9 cellular contexts compared by ENCODE assay signal in the genomic region with DNA sequence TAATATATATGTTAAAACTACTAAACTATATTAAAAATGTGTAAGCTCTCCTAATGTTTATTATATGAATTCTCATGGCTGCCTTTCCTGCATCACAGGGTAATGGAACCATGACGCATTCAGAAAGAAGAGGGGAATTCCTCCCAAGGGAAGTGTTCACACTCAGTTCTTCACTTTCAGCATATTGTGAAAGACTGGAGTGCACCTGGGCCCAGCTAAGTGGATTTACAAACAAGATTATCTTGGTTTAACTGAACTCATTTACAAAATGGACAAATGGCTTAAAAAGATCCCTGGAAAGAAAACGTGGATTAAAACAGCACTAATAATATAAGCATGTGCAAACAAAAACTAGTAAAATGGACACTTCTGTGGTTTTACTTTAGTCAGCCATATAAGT.
DNase-seq lines count a peak whose midpoint lies in the region; ATAC-seq and TF ChIP-seq lines count a peak whose summit lies in the region.
"Had no signal": no experiment of that assay in that cellular context is flagged by ENCODE, and none has a peak within 500 bp of the region (broad histone marks: within the 10 kb centered on the region; RNA-seq: fewer than 3 reads in every experiment).

No MANE protein-coding gene starts in this region.

- POLR2A ChIA-PET in naive thymus-derived CD8-positive, alpha-beta T cell (lab: Charles Lee) = no interaction called here

- H3K9me3 Mint-ChIP-seq in activated T-helper 1 cell treated with anti-CD3 and anti-CD28 coated beads, Interleukin-12 subunit alpha, Interleukin-12 subunit beta, Interleukin-2, Interleukin-4 antibody, amounts not matched to agents 30 ng/mL and 10 ng/mL and 1 ng/mL, durations not matched to agents 14 hours and 24 hours and 36 hours = no peaks in the 10 kb centered on the region
- no peaks in the 10 kb centered on the region for H3K9me3 Mint-ChIP-seq in naive thymus-derived CD8-positive, alpha-beta T cell

- no peak for TF ChIP-seq POLR2A in spleen (IDR thresholded peaks at IDR 0.05)

- no peaks in the 10 kb centered on the region for H3K36me3 ChIP-seq in spleen
- H3K36me3 ChIP-seq in H7 (replicated peaks; ENCODE audit: control insufficient read depth, insufficient read depth, low read length) = no peaks in the 10 kb centered on the region

- no peaks in the 10 kb centered on the region for H3K27me3 Mint-ChIP-seq in activated T-helper 1 cell treated with anti-CD3 and anti-CD28 coated beads, Interleukin-12 subunit alpha, Interleukin-12 subunit beta, Interleukin-2, Interleukin-4 antibody, amounts not matched to agents 30 ng/mL and 10 ng/mL and 1 ng/mL, durations not matched to agents 14 hours and 24 hours and 36 hours (ENCODE audit: insufficient read depth)
- peaks cover 0 to 8% (median 4%) of the 10 kb centered on the region in 5 donors for H3K27me3 Mint-ChIP-seq in naive thymus-derived CD8-positive, alpha-beta T cell

- H3K4me1 ChIP-seq in spleen = no peaks in the 10 kb centered on the region

- H3K4me3 ChIP-seq in fibroblast of villous mesenchyme (ENCODE audit: low read depth, low read length) (no peak overlapping the region), spleen (no peak overlapping the region), H7 (ENCODE audit: insufficient read depth, low read depth, low read length) (no peak overlapping the region)

- no peak overlapping the region for H3K4me3 Mint-ChIP-seq in activated T-helper 1 cell treated with anti-CD3 and anti-CD28 coated beads, Interleukin-12 subunit alpha, Interleukin-12 subunit beta, Interleukin-2, Interleukin-4 antibody, amounts not matched to agents 30 ng/mL and 10 ng/mL and 1 ng/mL, durations not matched to agents 14 hours and 24 hours and 36 hours
- H3K4me3 Mint-ChIP-seq in naive thymus-derived CD8-positive, alpha-beta T cell = no peak overlapping the region

- no peaks in the 10 kb centered on the region for H3K9me3 ChIP-seq in spleen

- DNase-seq in Daoy (ENCODE audit: low read depth) (peak; percentile 85), NCI-H1092 (lab: John Stamatoyannopoulos, UW) (peak; percentile 24), fibroblast of villous mesenchyme (ENCODE audit: low read depth) (peak; percentile 78), spleen (no peak), H7 (no peak)
- no peak for DNase-seq in activated T-helper 1 cell treated with anti-CD3 and anti-CD28 coated beads, Interleukin-12 subunit alpha, Interleukin-12 subunit beta, Interleukin-2, Interleukin-4 antibody, amounts not matched to agents 30 ng/mL and 10 ng/mL and 1 ng/mL, durations not matched to agents 14 hours and 24 hours and 36 hours (ENCODE audit: low spot score)
- no peak for DNase-seq in naive thymus-derived CD8-positive, alpha-beta T cell
- DNase-seq: MV-4-11 had no signal

- no peak overlapping the region for H3K27ac ChIP-seq in spleen

- ATAC-seq in GM21528 (IDR thresholded peaks at IDR 0.05; ENCODE audit: low FRiP score, unreplicated experiment) = peak; percentile 76
- no peak for ATAC-seq in naive thymus-derived CD8-positive, alpha-beta T cell

- TF ChIP-seq CTCF in fibroblast of villous mesenchyme (IDR thresholded peaks at IDR 0.05; ENCODE audit: insufficient read depth, low read depth, low read length) (no peak), spleen (IDR thresholded peaks at IDR 0.05 in 8 of 11, conservative IDR thresholded peaks at IDR 0.05 in 3 of 11) (no peak)

- H3K4me1 Mint-ChIP-seq in activated T-helper 1 cell treated with anti-CD3 and anti-CD28 coated beads, Interleukin-12 subunit alpha, Interleukin-12 subunit beta, Interleukin-2, Interleukin-4 antibody, amounts not matched to agents 30 ng/mL and 10 ng/mL and 1 ng/mL, durations not matched to agents 14 hours and 24 hours and 36 hours (ENCODE audit: low read depth) = no peaks in the 10 kb centered on the region
- no peaks in the 10 kb centered on the region for H3K4me1 Mint-ChIP-seq in naive thymus-derived CD8-positive, alpha-beta T cell

- WGBS in spleen, 5 donors = 56 to 68% (median 63%) methylated on average over 2 of the region's 2 CpGs

- no peaks in the 10 kb centered on the region for H3K36me3 Mint-ChIP-seq in activated T-helper 1 cell treated with anti-CD3 and anti-CD28 coated beads, Interleukin-12 subunit alpha, Interleukin-12 subunit beta, Interleukin-2, Interleukin-4 antibody, amounts not matched to agents 30 ng/mL and 10 ng/mL and 1 ng/mL, durations not matched to agents 14 hours and 24 hours and 36 hours (ENCODE audit: low read depth)
- H3K36me3 Mint-ChIP-seq in naive thymus-derived CD8-positive, alpha-beta T cell = no peaks in the 10 kb centered on the region

- intact Hi-C loops in spleen (cut with DNase I; ENCODE audit: low total_unique reads) = no loop called here
- intact Hi-C loops in activated T-helper 1 cell treated with anti-CD3 and anti-CD28 coated beads, Interleukin-12 subunit alpha, Interleukin-12 subunit beta, Interleukin-2, Interleukin-4 antibody, amounts not matched to agents 30 ng/mL and 10 ng/mL and 1 ng/mL, durations not matched to agents 14 hours and 24 hours and 36 hours (cut with micrococcal nuclease) = no loop called here

- H3K27me3 ChIP-seq in spleen (replicated peaks in 1 of 7) (no peaks in the 10 kb centered on the region), H7 (ENCODE audit: control insufficient read depth, insufficient read depth, low read length) (no peaks in the 10 kb centered on the region)

- H3K27ac Mint-ChIP-seq in activated T-helper 1 cell treated with anti-CD3 and anti-CD28 coated beads, Interleukin-12 subunit alpha, Interleukin-12 subunit beta, Interleukin-2, Interleukin-4 antibody, amounts not matched to agents 30 ng/mL and 10 ng/mL and 1 ng/mL, durations not matched to agents 14 hours and 24 hours and 36 hours = no peak overlapping the region
- H3K27ac Mint-ChIP-seq in naive thymus-derived CD8-positive, alpha-beta T cell = no peak overlapping the region

Comparison
In these comparisons a context has a peak if more than half of its experiments do, and no peak if none do; other contexts are left out.
1. DNase-seq: peak in Daoy (single experiment), NCI-H1092 (single experiment) and fibroblast of villous mesenchyme (single experiment); none in spleen (single experiment), activated T-helper 1 cell treated with anti-CD3 and anti-CD28 coated beads, Interleukin-12 subunit alpha, Interleukin-12 subunit beta, Interleukin-2, Interleukin-4 antibody, amounts not matched to agents 30 ng/mL and 10 ng/mL and 1 ng/mL, durations not matched to agents 14 hours and 24 hours and 36 hours (single experiment), H7 (single experiment) and naive thymus-derived CD8-positive, alpha-beta T cell (0 of 10).